Comparison of ENCODE assay signal across 8 cellular contexts in genomic region chr17:9239260-9239820, GRCh38.
DNase-seq lines count a peak whose midpoint lies in the region; ATAC-seq and TF ChIP-seq lines count a peak whose summit lies in the region.

No MANE protein-coding gene starts in this region.

- H3K27me3 ChIP-seq in GM06990 (replicated peaks; ENCODE audit: control insufficient read depth, insufficient read depth, low read length) (no peaks in the 10 kb centered on the region), esophagus muscularis mucosa (no peaks in the 10 kb centered on the region)

- H3K4me1 Mint-ChIP-seq in T-helper 1 cell treated with Interleukin-12 subunit alpha and Interleukin-12 subunit beta and Interleukin-4 antibody, amounts not matched to agents 30 μg/mL and 1 μg/mL, for 36 hours (ENCODE audit: low read depth), result peaks cover 9% of the 10 kb centered on the region
- H3K4me1 Mint-ChIP-seq in progenitor cell of endocrine pancreas (ENCODE audit: low read depth), result peaks cover 26% of the 10 kb centered on the region

- no peak for DNase-seq in GM06990 (ENCODE audit: extremely low read depth, insufficient read length)
- no peak for DNase-seq in esophagus muscularis mucosa (ENCODE audit: extremely low spot score)
- DNase-seq in progenitor cell of endocrine pancreas (ENCODE audit: low spot score, unreplicated experiment), result no peak
- DNase-seq in AG08396 (ENCODE audit: low spot score), result no peak
- no peak for DNase-seq in iPS-NIHi7 (ENCODE audit: extremely low spot score)
- DNase-seq in MV-4-11 (lab: John Stamatoyannopoulos, UW), result no peak

- H3K9me3 Mint-ChIP-seq in T-helper 1 cell treated with Interleukin-12 subunit alpha and Interleukin-12 subunit beta and Interleukin-4 antibody, amounts not matched to agents 30 μg/mL and 1 μg/mL, for 36 hours, result no peaks in the 10 kb centered on the region
- H3K9me3 Mint-ChIP-seq in progenitor cell of endocrine pancreas (ENCODE audit: low read depth), result no peaks in the 10 kb centered on the region

- H3K4me1 ChIP-seq in esophagus muscularis mucosa, result peaks cover 39 to 83% (median 79%) of the 10 kb centered on the region in 4 donors

- H3K27ac ChIP-seq in esophagus muscularis mucosa (replicated peaks in 1 of 4), result peak overlapping the region; percentile 87 to 99 (median 99)

- TF ChIP-seq EP300 in esophagus muscularis mucosa (IDR thresholded peaks at IDR 0.05), result no peak

- H3K36me3 ChIP-seq in GM06990 (ENCODE audit: control insufficient read depth, insufficient read depth, low read length), result no peaks in the 10 kb centered on the region
- H3K36me3 ChIP-seq in esophagus muscularis mucosa, result no peaks in the 10 kb centered on the region

- peak overlapping the region; percentile 20 for H3K27ac Mint-ChIP-seq in T-helper 1 cell treated with Interleukin-12 subunit alpha and Interleukin-12 subunit beta and Interleukin-4 antibody, amounts not matched to agents 30 μg/mL and 1 μg/mL, for 36 hours
- H3K27ac Mint-ChIP-seq in progenitor cell of endocrine pancreas, result no peak overlapping the region

- H3K9me3 ChIP-seq in esophagus muscularis mucosa, result no peaks in the 10 kb centered on the region

- H3K36me3 Mint-ChIP-seq in T-helper 1 cell treated with Interleukin-12 subunit alpha and Interleukin-12 subunit beta and Interleukin-4 antibody, amounts not matched to agents 30 μg/mL and 1 μg/mL, for 36 hours (ENCODE audit: low read depth), result no peaks in the 10 kb centered on the region
- H3K36me3 Mint-ChIP-seq in progenitor cell of endocrine pancreas (ENCODE audit: insufficient read depth), result no peaks in the 10 kb centered on the region

- TF ChIP-seq POLR2A in esophagus muscularis mucosa (IDR thresholded peaks at IDR 0.05; ENCODE audit: low read depth), result no peak

- no peak for TF ChIP-seq CTCF in GM06990 (IDR thresholded peaks at IDR 0.05; ENCODE audit: insufficient read depth, low read length, poor library complexity, severe bottlenecking)
- no peak for TF ChIP-seq CTCF in esophagus muscularis mucosa (IDR thresholded peaks at IDR 0.05)
- no peak for TF ChIP-seq CTCF in progenitor cell of endocrine pancreas (IDR thresholded peaks at IDR 0.05; ENCODE audit: unreplicated experiment)

- H3K27me3 Mint-ChIP-seq in T-helper 1 cell treated with Interleukin-12 subunit alpha and Interleukin-12 subunit beta and Interleukin-4 antibody, amounts not matched to agents 30 μg/mL and 1 μg/mL, for 36 hours (ENCODE audit: low read depth), result no peaks in the 10 kb centered on the region
- H3K27me3 Mint-ChIP-seq in progenitor cell of endocrine pancreas, result peaks cover 16% of the 10 kb centered on the region

- no peak for ATAC-seq in GM21576 (IDR thresholded peaks at IDR 0.05; ENCODE audit: unreplicated experiment)

- H3K4me3 ChIP-seq in GM06990 (replicated peaks; ENCODE audit: low read depth, low read length), result peak overlapping the region; percentile 43
- H3K4me3 ChIP-seq in esophagus muscularis mucosa, result peak overlapping the region; percentile 57 to 66 (median 64)

- WGBS in esophagus muscularis mucosa, result 19% methylated on average over 14 of the region's 26 CpGs

- H3K4me3 Mint-ChIP-seq in T-helper 1 cell treated with Interleukin-12 subunit alpha and Interleukin-12 subunit beta and Interleukin-4 antibody, amounts not matched to agents 30 μg/mL and 1 μg/mL, for 36 hours, result peak overlapping the region; percentile 73
- H3K4me3 Mint-ChIP-seq in progenitor cell of endocrine pancreas (ENCODE audit: low read depth), result peak overlapping the region; percentile 60

- intact Hi-C loops in esophagus muscularis mucosa (cut with DNase I), result no loop called here
